ENCODE assay signal across 26 cellular contexts in the genomic region with DNA sequence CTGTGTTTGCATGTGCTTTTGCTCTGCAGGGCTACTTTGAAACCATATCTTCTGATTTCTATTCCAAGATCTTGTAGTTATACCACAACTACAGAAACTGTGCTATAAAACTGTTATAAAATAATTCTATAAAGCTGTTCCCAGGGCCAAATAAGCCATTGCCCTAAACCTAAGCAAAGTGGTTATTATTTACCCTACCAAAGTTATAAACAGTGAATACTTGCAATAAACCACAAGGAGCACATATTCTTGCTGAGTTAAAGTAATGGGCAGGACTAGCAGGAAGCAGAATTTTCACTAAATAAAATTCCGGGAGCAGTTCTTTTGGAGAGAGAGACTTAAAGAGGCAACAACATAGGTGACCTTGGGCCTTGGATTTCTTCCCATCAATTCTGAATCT.
DNase-seq lines count a peak whose midpoint lies in the region; ATAC-seq and TF ChIP-seq lines count a peak whose summit lies in the region.
"Had no signal": no experiment of that assay in that cellular context is flagged by ENCODE, and none has a peak within 500 bp of the region (broad histone marks: within the 10 kb centered on the region; RNA-seq: fewer than 3 reads in every experiment).

No MANE protein-coding gene starts in this region.

- H2AFZ ChIP-seq in IMR-90 (replicated peaks; ENCODE audit: low read length, poor library complexity) = no peak overlapping the region

- dilution Hi-C loops in IMR-90 (cut with HindIII; ENCODE audit: low sequenced_read_pairs, unreplicated experiment) = no loop called here

- H3K18ac ChIP-seq in IMR-90 (ENCODE audit: low read depth, low read length) = no peak overlapping the region; the same call in 1 of the 2 replicates

- no peak overlapping the region for H2BK120ac ChIP-seq in IMR-90 (ENCODE audit: low read depth, low read length)

- POLR2A ChIA-PET in IMR-90 (lab: Charles Lee; ENCODE audit: unreplicated experiment) = no interaction called here

- no peak overlapping the region for H3K14ac ChIP-seq in IMR-90 (replicated peaks; ENCODE audit: low read depth, low read length)

- H3K4me3 Mint-ChIP-seq in mesothelial cell of epicardium = no peak overlapping the region
- H3K4me3 Mint-ChIP-seq: B cell; CD14-positive monocyte; CD4-positive, alpha-beta memory T cell; CD4-positive, CD25-positive, alpha-beta regulatory T cell; CD8-positive, alpha-beta memory T cell had no signal

- H3K27me3 Mint-ChIP-seq in mesothelial cell of epicardium (ENCODE audit: low read depth) = no peaks in the 10 kb centered on the region
- H3K27me3 Mint-ChIP-seq: CD4-positive, CD25-positive, alpha-beta regulatory T cell had no signal

- peaks cover 9% of the 10 kb centered on the region for H3K36me3 Mint-ChIP-seq in mesothelial cell of epicardium
- H3K36me3 Mint-ChIP-seq: CD14-positive monocyte; CD4-positive, alpha-beta memory T cell; CD4-positive, CD25-positive, alpha-beta regulatory T cell; CD8-positive, alpha-beta memory T cell had no signal

- no peak overlapping the region for H2AK5ac ChIP-seq in IMR-90 (ENCODE audit: low read depth, low read length)

- H3K79me1 ChIP-seq in IMR-90 (ENCODE audit: low read depth in 1 of 2, low read length in 2 of 2) = no peaks in the 10 kb centered on the region

- no peak overlapping the region for H2BK15ac ChIP-seq in IMR-90 (ENCODE audit: low read depth, low read length)

- H3K9me3 ChIP-seq in IMR-90 (ENCODE audit: control insufficient read depth, insufficient read depth, low read length) (no peaks in the 10 kb centered on the region), BE2C (no peaks in the 10 kb centered on the region), esophagus muscularis mucosa (peaks cover 0 to 5% (median 2%) of the 10 kb centered on the region in 4 donors)
- H3K9me3 ChIP-seq: A549 had no signal

- DNase-seq in IMR-90 = no peak
- peak; percentile 4 for DNase-seq in cerebellar cortex (ENCODE audit: low spot score)
- no peak for DNase-seq in left colon
- DNase-seq in mesothelial cell of epicardium (ENCODE audit: low spot score in 2 of 2, unreplicated experiment in 2 of 2) = no peak
- DNase-seq in BE2C = no peak
- DNase-seq in NCI-H146 (lab: John Stamatoyannopoulos, UW) = no peak
- DNase-seq in esophagus muscularis mucosa (ENCODE audit: extremely low spot score) = no peak
- DNase-seq: AML-193; C1 segment of cervical spinal cord; CD4-positive, alpha-beta memory T cell; CD4-positive, CD25-positive, alpha-beta regulatory T cell; CD8-positive, alpha-beta memory T cell; COR-L47; DMS 273 treated with DMSO at 0.1 percent for 48 hours; DMS153; DMS53; DMS79; DND-41; EL; GDM1 had no signal

- H3K4me1 Mint-ChIP-seq in mesothelial cell of epicardium = peaks cover 20% of the 10 kb centered on the region
- H3K4me1 Mint-ChIP-seq: B cell; CD14-positive monocyte; CD4-positive, alpha-beta memory T cell; CD4-positive, CD25-positive, alpha-beta regulatory T cell; CD8-positive, alpha-beta memory T cell had no signal

- intact Hi-C loops in IMR-90 (cut with micrococcal nuclease) = no loop called here
- intact Hi-C loops in left colon (cut with DNase I, micrococcal nuclease) = no loop called here
- intact Hi-C loops in esophagus muscularis mucosa (cut with DNase I) = no loop called here

- H2BK20ac ChIP-seq in IMR-90 (ENCODE audit: low read depth, low read length) = no peak overlapping the region

- no peaks in the 10 kb centered on the region for H3K9me1 ChIP-seq in IMR-90 (ENCODE audit: insufficient read depth, low read length)

- ATAC-seq in IMR-90 (ENCODE audit: low read depth) (peak; percentile 67), left colon (peak; percentile 92), HG03135 (IDR thresholded peaks at IDR 0.05; ENCODE audit: unreplicated experiment) (no peak)
- ATAC-seq: A549 had no signal

- no peak overlapping the region for H3K56ac ChIP-seq in IMR-90 (ENCODE audit: extremely low read depth, insufficient read depth, low read length)

- no peak overlapping the region for H3K4ac ChIP-seq in IMR-90 (ENCODE audit: low read depth, low read length)

- TF ChIP-seq POLR2A in IMR-90 (IDR thresholded peaks at IDR 0.05; ENCODE audit: low read depth, low read length) = no peak
- TF ChIP-seq POLR2A in esophagus muscularis mucosa (IDR thresholded peaks at IDR 0.05; ENCODE audit: low read depth) = no peak

- no TSS peak for BruUV-seq in IMR-90 (replicated peaks; lab: Mats Ljungman, UMichigan)

- no peak overlapping the region for H3K4me2 ChIP-seq in IMR-90 (ENCODE audit: low read depth, low read length)
- H3K4me2 ChIP-seq: A549, BLaER1 had no signal

- H3K36me3 ChIP-seq in IMR-90 (ENCODE audit: control insufficient read depth, insufficient read depth, low read length) (no peaks in the 10 kb centered on the region), BE2C (no peaks in the 10 kb centered on the region), esophagus muscularis mucosa (no peaks in the 10 kb centered on the region)
- H3K36me3 ChIP-seq: BLaER1 had no signal

- TF ChIP-seq RAD21 in IMR-90 (IDR thresholded peaks at IDR 0.05; ENCODE audit: low read length) = no peak

- H4K5ac ChIP-seq in IMR-90 (ENCODE audit: low read depth, low read length) = no peak overlapping the region

- H4K91ac ChIP-seq in IMR-90 (ENCODE audit: insufficient read depth, low read depth, low read length) = no peak overlapping the region

- TF ChIP-seq CTCF in IMR-90 (conservative IDR thresholded peaks at IDR 0.05; ENCODE audit: low read depth, low read length) (no peak), mesothelial cell of epicardium (IDR thresholded peaks at IDR 0.05; ENCODE audit: unreplicated experiment) (no peak), BE2C (IDR thresholded peaks at IDR 0.05; ENCODE audit: low read depth, low read length) (no peak), esophagus muscularis mucosa (IDR thresholded peaks at IDR 0.05) (no peak)

- CTCF ChIA-PET in IMR-90 (lab: Yijun Ruan, JAX) = no interaction called here

- no peaks in the 10 kb centered on the region for H4K20me1 ChIP-seq in IMR-90 (ENCODE audit: insufficient read depth, low read length)
- H4K20me1 ChIP-seq: BLaER1 had no signal

- no peak overlapping the region for H4K8ac ChIP-seq in IMR-90 (ENCODE audit: low read depth in 2 of 2, low read length in 2 of 2)

- no CpG with 5 or more reads among the region's 1 CpG for WGBS in IMR-90 (ENCODE audit: extremely low coverage in 2 of 2, insufficient read length in 1 of 2), 2 experiments
- 70% methylated on average over 1 of the region's 1 CpG for WGBS in esophagus muscularis mucosa

- H3K9me3 Mint-ChIP-seq in mesothelial cell of epicardium = peaks cover 30% of the 10 kb centered on the region

- H3K27me3 ChIP-seq in IMR-90 (ENCODE audit: control insufficient read depth, insufficient read depth, low read length) = no peaks in the 10 kb centered on the region
- H3K27me3 ChIP-seq in BE2C = no peaks in the 10 kb centered on the region
- no peaks in the 10 kb centered on the region for H3K27me3 ChIP-seq in esophagus muscularis mucosa
- H3K27me3 ChIP-seq: BLaER1 had no signal

- in situ Hi-C loops in IMR-90 (cut with MboI; ENCODE audit: low sequenced_read_pairs) = no loop called here

- TF ChIP-seq EP300 in esophagus muscularis mucosa (IDR thresholded peaks at IDR 0.05) = no peak

- H3K9ac ChIP-seq in IMR-90 (ENCODE audit: low read depth, low read length) = no peak overlapping the region
- H3K9ac ChIP-seq: BLaER1 had no signal

- no peak overlapping the region for H2BK5ac ChIP-seq in IMR-90 (ENCODE audit: low read depth, low read length, poor library complexity, severe bottlenecking)

- peak overlapping the region; percentile 73 for H3K27ac Mint-ChIP-seq in mesothelial cell of epicardium
- H3K27ac Mint-ChIP-seq: CD14-positive monocyte; CD4-positive, alpha-beta memory T cell; CD4-positive, CD25-positive, alpha-beta regulatory T cell; CD8-positive, alpha-beta memory T cell had no signal

- no peak overlapping the region for H3K27ac ChIP-seq in IMR-90 (ENCODE audit: insufficient read depth, low read length)
- no peak overlapping the region for H3K27ac ChIP-seq in esophagus muscularis mucosa (replicated peaks in 1 of 4)
- H3K27ac ChIP-seq: 22Rv1, A549, BLaER1 had no signal

- H3K4me3 ChIP-seq in IMR-90 (ENCODE audit: insufficient read depth, low read depth, low read length) (no peak overlapping the region), BE2C (ENCODE audit: low read depth, low read length) (no peak overlapping the region), esophagus muscularis mucosa (no peak overlapping the region)
- H3K4me3 ChIP-seq: A549, BLaER1 had no signal

- no peak overlapping the region for H2AK9ac ChIP-seq in IMR-90 (replicated peaks; ENCODE audit: low read depth, low read length, poor library complexity)

- H3K4me1 ChIP-seq in IMR-90 (ENCODE audit: control insufficient read depth, insufficient read depth, low read length) (no peaks in the 10 kb centered on the region), BE2C (no peaks in the 10 kb centered on the region), esophagus muscularis mucosa (no peaks in the 10 kb centered on the region)
- H3K4me1 ChIP-seq: A549, BLaER1 had no signal

- no peak overlapping the region for H3K23ac ChIP-seq in IMR-90 (ENCODE audit: low read depth, low read length)

TF ChIP-seq in IMR-90, 13 proteins besides CTCF, POLR2A, EP300 and RAD21 (continues in another document):
- TF ChIP-seq BHLHE40 (IDR thresholded peaks at IDR 0.05; ENCODE audit: low read depth, low read length) = no peak
- no peak for TF ChIP-seq RCOR1 (IDR thresholded peaks at IDR 0.05; ENCODE audit: insufficient replicate concordance, low read length)
- no peak for TF ChIP-seq MAFK (IDR thresholded peaks at IDR 0.05; ENCODE audit: low read depth, low read length)
- TF ChIP-seq CEBPB (IDR thresholded peaks at IDR 0.05; ENCODE audit: low read depth, low read length) = no peak
- TF ChIP-seq, protein P1, sequence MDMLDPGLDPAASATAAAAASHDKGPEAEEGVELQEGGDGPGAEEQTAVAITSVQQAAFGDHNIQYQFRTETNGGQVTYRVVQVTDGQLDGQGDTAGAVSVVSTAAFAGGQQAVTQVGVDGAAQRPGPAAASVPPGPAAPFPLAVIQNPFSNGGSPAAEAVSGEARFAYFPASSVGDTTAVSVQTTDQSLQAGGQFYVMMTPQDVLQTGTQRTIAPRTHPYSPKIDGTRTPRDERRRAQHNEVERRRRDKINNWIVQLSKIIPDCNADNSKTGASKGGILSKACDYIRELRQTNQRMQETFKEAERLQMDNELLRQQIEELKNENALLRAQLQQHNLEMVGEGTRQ (IDR thresholded peaks at IDR 0.05; ENCODE audit: low read depth, low read length) = no peak
- TF ChIP-seq, protein P2, sequence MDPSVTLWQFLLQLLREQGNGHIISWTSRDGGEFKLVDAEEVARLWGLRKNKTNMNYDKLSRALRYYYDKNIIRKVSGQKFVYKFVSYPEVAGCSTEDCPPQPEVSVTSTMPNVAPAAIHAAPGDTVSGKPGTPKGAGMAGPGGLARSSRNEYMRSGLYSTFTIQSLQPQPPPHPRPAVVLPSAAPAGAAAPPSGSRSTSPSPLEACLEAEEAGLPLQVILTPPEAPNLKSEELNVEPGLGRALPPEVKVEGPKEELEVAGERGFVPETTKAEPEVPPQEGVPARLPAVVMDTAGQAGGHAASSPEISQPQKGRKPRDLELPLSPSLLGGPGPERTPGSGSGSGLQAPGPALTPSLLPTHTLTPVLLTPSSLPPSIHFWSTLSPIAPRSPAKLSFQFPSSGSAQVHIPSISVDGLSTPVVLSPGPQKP (IDR thresholded peaks at IDR 0.05; ENCODE audit: borderline replicate concordance, low read depth, low read length) = no peak
- TF ChIP-seq CHD1 (IDR thresholded peaks at IDR 0.05; ENCODE audit: low read depth, low read length) = no peak
